ENCODE assay signal across 9 cellular contexts in the genomic region with DNA sequence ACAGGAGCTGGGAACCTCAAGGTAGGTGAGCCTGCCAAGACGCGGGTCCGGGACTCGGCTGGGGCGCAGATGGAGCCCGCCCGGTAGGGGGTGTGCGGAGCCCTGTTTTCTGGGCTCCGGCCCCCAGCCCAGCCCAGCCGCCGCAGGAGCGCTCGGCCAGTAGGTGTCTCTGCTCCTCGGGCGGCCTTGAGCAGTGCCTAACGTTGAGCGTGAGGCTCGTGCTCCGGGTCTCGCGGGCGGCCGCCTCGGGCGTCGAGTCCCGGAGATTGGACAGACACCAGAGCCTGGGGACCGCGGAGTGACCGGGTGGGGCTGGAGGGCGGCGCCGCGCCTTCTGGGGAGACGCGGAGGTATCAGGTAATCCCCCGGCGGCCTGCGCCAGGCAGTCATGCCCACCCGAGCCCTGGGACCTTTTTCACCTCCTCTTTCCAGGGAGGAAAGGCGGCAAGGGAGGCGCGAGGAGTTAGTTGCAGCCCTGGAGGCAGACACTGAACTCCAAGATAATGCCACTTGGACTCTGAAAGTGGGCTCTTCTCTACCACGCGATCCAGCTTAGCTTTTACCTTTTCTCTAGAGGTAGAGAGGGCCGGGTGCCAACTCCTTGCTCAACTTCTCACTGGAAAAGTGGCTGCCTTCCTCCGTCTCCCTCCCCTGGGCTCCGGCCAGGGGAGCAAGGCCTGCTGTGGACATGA. TPM values are rescaled to one million over a fixed set of nuclear protein-coding genes. Genes with fewer than 3 reads are reported as not detected.
DNase-seq lines count a peak whose midpoint lies in the region; ATAC-seq, FAIRE-seq and TF ChIP-seq lines count a peak whose summit lies in the region.
"Had no signal": no experiment of that assay in that cellular context is flagged by ENCODE, and none has a peak within 500 bp of the region (broad histone marks: within the 10 kb centered on the region; RNA-seq: fewer than 3 reads in every experiment).

No MANE protein-coding gene starts in this region.

- WGBS in HUES64 = 6% methylated on average over 48 of the region's 48 CpGs

- H3K4me2 ChIP-seq in endothelial cell of umbilical vein (ENCODE audit: insufficient read depth, low read length) = peak overlapping the region; percentile 21

- H3K27me3 ChIP-seq in HUES64 (ENCODE audit: insufficient read depth, low read length) (peaks cover 41% of the 10 kb centered on the region), endothelial cell of umbilical vein (ENCODE audit: control insufficient read depth in 2 of 2, insufficient read depth in 2 of 2, low read length in 2 of 2) (peaks cover 16 to 23% of the 10 kb centered on the region in 2 experiments)

- FAIRE-seq in endothelial cell of umbilical vein (lab: Jason Lieb, UNC) = no peak

- H3K27ac ChIP-seq in HUES64 (ENCODE audit: low read depth, low read length) = no peak overlapping the region
- no peak overlapping the region for H3K27ac ChIP-seq in endothelial cell of umbilical vein (ENCODE audit: insufficient read depth, low read depth, low read length)

- peak; percentile 96 for ATAC-seq in GM21528 (IDR thresholded peaks at IDR 0.05; ENCODE audit: low FRiP score, unreplicated experiment)
- ATAC-seq in mucosa of descending colon = peak; percentile 83
- peak; percentile 95 for ATAC-seq in stimulated activated naive CD8-positive, alpha-beta T cell treated with anti-CD3 and anti-CD28 coated beads, Interleukin-15, amount 100 ng/mL, for 72 hours

- H3K4me3 Mint-ChIP-seq in stimulated activated naive CD8-positive, alpha-beta T cell treated with anti-CD3 and anti-CD28 coated beads, Interleukin-15, amount 100 ng/mL, for 72 hours = no peak overlapping the region

- TF ChIP-seq CTCF in endothelial cell of umbilical vein (IDR thresholded peaks at IDR 0.05; ENCODE audit: extremely low read depth in 1 of 2, insufficient read depth in 1 of 2, low read depth in 1 of 2, low read length in 2 of 2) (peak; percentile 45 to 84), mucosa of descending colon (IDR thresholded peaks at IDR 0.05) (peak; percentile 32)

- no TSS peak for BruUV-seq in endothelial cell of umbilical vein (replicated peaks; lab: Mats Ljungman, UMichigan)

- H3K9me3 Mint-ChIP-seq in stimulated activated naive CD8-positive, alpha-beta T cell treated with anti-CD3 and anti-CD28 coated beads, Interleukin-15, amount 100 ng/mL, for 72 hours = no peaks in the 10 kb centered on the region
- H3K9me3 Mint-ChIP-seq: activated naive CD4-positive, alpha-beta T cell treated with anti-CD3 and anti-CD28 coated beads, Interleukin-2, amount 50 U/mL, for 24 hours had no signal

- TF ChIP-seq POLR2A in endothelial cell of umbilical vein (IDR thresholded peaks at IDR 0.05; ENCODE audit: low read depth, low read length) = no peak

- H3K9ac ChIP-seq in ES-I3 (ENCODE audit: low read depth, low read length) (peak overlapping the region; percentile 69), HUES64 (ENCODE audit: low read depth, low read length) (peak overlapping the region; percentile 64; the same call in 1 of the 2 replicates), endothelial cell of umbilical vein (replicated peaks; ENCODE audit: extremely low read depth, insufficient read depth, low read length) (no peak overlapping the region)

- no peaks in the 10 kb centered on the region for H4K20me1 ChIP-seq in endothelial cell of umbilical vein (replicated peaks; ENCODE audit: control insufficient read depth, extremely low read depth, insufficient read depth, low read length)

- peak overlapping the region; percentile 72 for H2AFZ ChIP-seq in endothelial cell of umbilical vein (ENCODE audit: low read depth, low read length)

- intact Hi-C loops in endothelial cell of umbilical vein (cut with micrococcal nuclease) = loop anchor here (5.0 kb wide), 1 partner anchor 150 kb away; no protein-coding TSS in a partner anchor
- intact Hi-C loops in mucosa of descending colon (cut with DNase I, micrococcal nuclease) = loop anchor here in 1 of 2 donors (10.0 kb wide), 1 partner anchor 72 kb away; the partner anchor contains the start of gene PLRG1

- no peaks in the 10 kb centered on the region for H3K36me3 ChIP-seq in ES-I3 (ENCODE audit: insufficient read depth, low read length)
- H3K36me3 ChIP-seq in HUES64 (ENCODE audit: insufficient read depth, low read length) = no peaks in the 10 kb centered on the region
- H3K36me3 ChIP-seq in endothelial cell of umbilical vein (ENCODE audit: control insufficient read depth in 2 of 2, extremely low read depth in 1 of 2, insufficient read depth in 2 of 2, low read length in 2 of 2) = no peaks in the 10 kb centered on the region
- H3K36me3 ChIP-seq in mucosa of descending colon (ENCODE audit: low read depth) = no peaks in the 10 kb centered on the region

- H3K4me1 ChIP-seq in ES-I3 (ENCODE audit: insufficient read depth, low read length) (peaks cover 3% of the 10 kb centered on the region; the same call in 1 of the 2 replicates), HUES64 (ENCODE audit: insufficient read depth, low read length) (peaks cover 8% of the 10 kb centered on the region; the same call in 1 of the 2 replicates), endothelial cell of umbilical vein (ENCODE audit: control insufficient read depth, extremely low read depth, insufficient read depth, low read length) (no peaks in the 10 kb centered on the region), mucosa of descending colon (ENCODE audit: low read depth) (peaks cover 7% of the 10 kb centered on the region)

- DNase-seq in activated CD4-positive, alpha-beta T cell treated with anti-CD3 and anti-CD28 coated beads, Interleukin-2, amount 50 U/mL, for 48 hours = peak; percentile 63 to 71
- DNase-seq in endothelial cell of umbilical vein (ENCODE audit: low read depth, low spot score) = peak; percentile 46
- peak in 2 of 3 donors; percentile 46 to 64 for DNase-seq in mucosa of descending colon
- peak; percentile 65 to 73 for DNase-seq in stimulated activated naive CD8-positive, alpha-beta T cell treated with anti-CD3 and anti-CD28 coated beads, Interleukin-15, amount 100 ng/mL, for 72 hours
- no peak for DNase-seq in NCI-H2107 treated with DMSO at 0.1 percent for 48 hours (lab: John Stamatoyannopoulos, UW; ENCODE audit: unreplicated experiment)

- dilution Hi-C loops in endothelial cell of umbilical vein (cut with MboI; ENCODE audit: extremely low pct_ligation_motif_present, low sequenced_read_pairs) = no loop called here

- no peaks in the 10 kb centered on the region for H3K9me3 ChIP-seq in ES-I3 (ENCODE audit: control insufficient read depth, insufficient read depth, low read length)
- no peaks in the 10 kb centered on the region for H3K9me3 ChIP-seq in HUES64 (ENCODE audit: insufficient read depth, low read depth, low read length)
- H3K9me3 ChIP-seq in endothelial cell of umbilical vein (replicated peaks; ENCODE audit: control insufficient read depth, insufficient read depth, low read length) = no peaks in the 10 kb centered on the region
- H3K9me3 ChIP-seq in mucosa of descending colon = no peaks in the 10 kb centered on the region

- H3K27ac Mint-ChIP-seq in stimulated activated naive CD8-positive, alpha-beta T cell treated with anti-CD3 and anti-CD28 coated beads, Interleukin-15, amount 100 ng/mL, for 72 hours = no peak overlapping the region
- H3K27ac Mint-ChIP-seq: activated naive CD4-positive, alpha-beta T cell treated with anti-CD3 and anti-CD28 coated beads, Interleukin-2, amount 50 U/mL, for 24 hours had no signal

- H3K4me3 ChIP-seq in HUES64 (ENCODE audit: low read length) = peak overlapping the region; percentile 62
- no peak overlapping the region for H3K4me3 ChIP-seq in endothelial cell of umbilical vein (replicated peaks in 1 of 3; ENCODE audit: insufficient read depth in 1 of 3, low read depth in 1 of 3, low read length in 3 of 3)
- H3K4me3 ChIP-seq in mucosa of descending colon = no peak overlapping the region

- CTCF ChIA-PET in endothelial cell of umbilical vein (lab: Charles Lee) = interaction anchor here (1.9 kb wide), 1 partner anchor 9 kb away, joined by 4 read pairs; no protein-coding TSS in a partner anchor

- no peaks in the 10 kb centered on the region for H3K9me1 ChIP-seq in endothelial cell of umbilical vein (replicated peaks; ENCODE audit: control insufficient read depth, extremely low read depth, insufficient read depth, low read length)

- H3K79me2 ChIP-seq in endothelial cell of umbilical vein (ENCODE audit: control insufficient read depth, insufficient read depth, low read length) = no peaks in the 10 kb centered on the region

- peaks cover 34% of the 10 kb centered on the region for H3K27me3 Mint-ChIP-seq in stimulated activated naive CD8-positive, alpha-beta T cell treated with anti-CD3 and anti-CD28 coated beads, Interleukin-15, amount 100 ng/mL, for 72 hours

- POLR2A ChIA-PET in endothelial cell of umbilical vein (lab: Charles Lee) = no interaction called here

- peaks cover 4% of the 10 kb centered on the region for H3K4me1 Mint-ChIP-seq in stimulated activated naive CD8-positive, alpha-beta T cell treated with anti-CD3 and anti-CD28 coated beads, Interleukin-15, amount 100 ng/mL, for 72 hours
- H3K4me1 Mint-ChIP-seq: activated naive CD4-positive, alpha-beta T cell treated with anti-CD3 and anti-CD28 coated beads, Interleukin-2, amount 50 U/mL, for 24 hours had no signal

RNA-seq across cellular contexts. Expression of gene FGG, which starts 14.5 kb away (rescaled TPM):
- polyA plus RNA-seq in HUES64 (2013, experiment 1 of 2) = 1.8 TPM
- polyA plus RNA-seq in HUES64 (2013, experiment 2 of 2) = 1.3 TPM
- total RNA-seq in endothelial cell of umbilical vein (not detected in 2 replicates), mucosa of descending colon (under 1 TPM in 1 of 3 donors, not detected in 2; 0.69 TPM)
- not detected in 2 replicates for polyA plus RNA-seq in endothelial cell of umbilical vein
- polyA plus RNA-seq in endothelial cell of umbilical vein (2011; cell fraction: cytosol; rRNA removed) = not detected in 2 replicates
- not detected in 2 replicates for polyA plus RNA-seq in endothelial cell of umbilical vein (2011; cell fraction: nucleus; rRNA removed)
- not detected in 2 replicates for polyA plus RNA-seq in endothelial cell of umbilical vein (2012)
- polyA minus RNA-seq in endothelial cell of umbilical vein = not detected in 2 replicates
- not detected for polyA minus RNA-seq in endothelial cell of umbilical vein (2011; cell fraction: cytosol; rRNA and poly(A)+ RNA removed)
- not detected in 2 replicates for polyA minus RNA-seq in endothelial cell of umbilical vein (2011; cell fraction: nucleus; rRNA and poly(A)+ RNA removed)

RNA-seq across cellular contexts. Expression of gene FGA, which starts 36.4 kb away (rescaled TPM):
- 1.3 TPM for polyA plus RNA-seq in HUES64 (2013, experiment 1 of 2)
- 3.2 TPM for polyA plus RNA-seq in HUES64 (2013, experiment 2 of 2)
- not detected in 2 replicates for total RNA-seq in endothelial cell of umbilical vein
- not detected in 2 replicates for polyA plus RNA-seq in endothelial cell of umbilical vein
- not detected in 2 replicates for polyA plus RNA-seq in endothelial cell of umbilical vein (2011; cell fraction: cytosol; rRNA removed)
- polyA plus RNA-seq in endothelial cell of umbilical vein (2011; cell fraction: nucleus; rRNA removed) = not detected in 2 replicates
- polyA plus RNA-seq in endothelial cell of umbilical vein (2012) = 0.12 TPM in 1 of 2 replicates, not detected in the other
- polyA minus RNA-seq in endothelial cell of umbilical vein = 0.08 TPM in 1 of 2 replicates, not detected in the other
- polyA minus RNA-seq in endothelial cell of umbilical vein (2011; cell fraction: cytosol; rRNA and poly(A)+ RNA removed) = not detected
- not detected in 2 replicates for polyA minus RNA-seq in endothelial cell of umbilical vein (2011; cell fraction: nucleus; rRNA and poly(A)+ RNA removed)
- total RNA-seq in mucosa of descending colon = under 1 TPM in 1 of 3 donors, not detected in 2; 0.84 TPM
